ENCODE assay signal across 8 cellular contexts in genomic region chr1:1307261-1307907, GRCh38. TPM values are rescaled to one million over a fixed set of nuclear protein-coding genes. Genes with fewer than 3 reads are reported as not detected.
A peak's percentile ranks its signal among the peaks of the same experiment; 100 is the strongest.
DNase-seq lines count a peak whose midpoint lies in the region; ATAC-seq and TF ChIP-seq lines count a peak whose summit lies in the region.

No MANE protein-coding gene starts in this region.

- no peak for DNase-seq in CD4-positive, alpha-beta T cell
- peak; percentile 60 for DNase-seq in MG63
- peak; percentile 31 for DNase-seq in dermis blood vessel endothelial cell
- peak in 2 of 3 donors; percentile 61 to 75 for DNase-seq in mucosa of descending colon
- no peak for DNase-seq in midbrain (lab: John Stamatoyannopoulos, UW)
- no peak for DNase-seq in GM13977 (ENCODE audit: low spot score)

- H3K27me3 Mint-ChIP-seq in CD4-positive, alpha-beta T cell: no peaks in the 10 kb centered on the region

- no peaks in the 10 kb centered on the region for H3K27me3 ChIP-seq in CD4-positive, alpha-beta T cell (ENCODE audit: control insufficient read depth, insufficient read depth, low read length)
- no peaks in the 10 kb centered on the region for H3K27me3 ChIP-seq in MG63

- H3K9me3 Mint-ChIP-seq in CD4-positive, alpha-beta T cell: no peaks in the 10 kb centered on the region

- no peak for TF ChIP-seq CTCF in CD4-positive, alpha-beta T cell (IDR thresholded peaks at IDR 0.05)
- TF ChIP-seq CTCF in mucosa of descending colon (IDR thresholded peaks at IDR 0.05) (no peak), GM13977 (IDR thresholded peaks at IDR 0.05; ENCODE audit: extremely low read depth, insufficient read depth, missing control alignments) (no peak)

- H3K36me3 ChIP-seq in MG63 (peaks cover 27% of the 10 kb centered on the region), mucosa of descending colon (ENCODE audit: low read depth) (no peaks in the 10 kb centered on the region)

- in situ Hi-C loops in GM13977 (cut with MboI; ENCODE audit: low pct_unique_long_range_greater_than_20kb, low sequenced_read_pairs, unreplicated experiment): no loop called here

- CTCF ChIA-PET in CD4-positive, alpha-beta T cell (lab: Charles Lee): interaction anchor here (1.4 kb wide), 1 partner anchor 185 kb away, joined by 4 read pairs; no protein-coding TSS in a partner anchor

- peak overlapping the region; percentile 87 for H3K27ac Mint-ChIP-seq in CD4-positive, alpha-beta T cell

- H3K9me3 ChIP-seq in CD4-positive, alpha-beta T cell (ENCODE audit: control insufficient read depth, low read length): no peaks in the 10 kb centered on the region
- H3K9me3 ChIP-seq in MG63: no peaks in the 10 kb centered on the region
- no peaks in the 10 kb centered on the region for H3K9me3 ChIP-seq in mucosa of descending colon

- ATAC-seq in CD4-positive, alpha-beta T cell (ENCODE audit: poor library complexity): no peak
- peak; percentile 2 for ATAC-seq in GM21447 (IDR thresholded peaks at IDR 0.05; ENCODE audit: unreplicated experiment)
- no peak for ATAC-seq in mucosa of descending colon
- ATAC-seq in HG03097 (IDR thresholded peaks at IDR 0.05; ENCODE audit: low FRiP score, unreplicated experiment): no peak

- peak overlapping the region; percentile 65 for H3K4me3 ChIP-seq in MG63
- H3K4me3 ChIP-seq in mucosa of descending colon: peak overlapping the region; percentile 45

- POLR2A ChIA-PET in CD4-positive, alpha-beta T cell (lab: Charles Lee): interaction anchor here (1.8 kb wide), 1 partner anchor 68 kb away, joined by 5 read pairs; the partner anchor contains the start of gene AURKAIP1

- peaks cover 39% of the 10 kb centered on the region for H3K4me1 ChIP-seq in mucosa of descending colon (ENCODE audit: low read depth)

- H3K4me3 Mint-ChIP-seq in CD4-positive, alpha-beta T cell: peak overlapping the region; percentile 92

- H3K36me3 Mint-ChIP-seq in CD4-positive, alpha-beta T cell (ENCODE audit: low read depth): peaks cover 18% of the 10 kb centered on the region

- no peak overlapping the region for H3K27ac ChIP-seq in CD4-positive, alpha-beta T cell (ENCODE audit: low read depth, low read length)

- intact Hi-C loops in CD4-positive, alpha-beta T cell (cut with DNase I, micrococcal nuclease): loop anchor here (5.0 to 10.0 kb wide), 4 partner anchors 67 to 273 kb away; partner anchors contain the start of genes AURKAIP1 (in 1 of the 2) and C1orf159 (in 1 of the 2)
- intact Hi-C loops in mucosa of descending colon (cut with DNase I, micrococcal nuclease): no loop called here

- H3K4me1 Mint-ChIP-seq in CD4-positive, alpha-beta T cell (ENCODE audit: low read depth): peaks cover 25% of the 10 kb centered on the region

RNA-seq across cellular contexts. Expression of gene ACAP3, which starts 0.3 kb away (rescaled TPM):
- total RNA-seq in CD4-positive, alpha-beta T cell: 10 to 100 TPM; 45.3 to 46.4 TPM
- 20.0 and 24.2 TPM in 2 replicates for total RNA-seq in MG63 (2014; rRNA removed; shearing (Covaris generic); ENCODE audit: low replicate concordance)
- total RNA-seq in dermis blood vessel endothelial cell (16.8 and 30.6 TPM in 2 replicates), mucosa of descending colon (10 to 100 TPM; 42.1 to 76.9 (median 44.8) TPM)

RNA-seq across cellular contexts. Expression of gene PUSL1, which starts 1.0 kb away (rescaled TPM):
- 10 to 100 TPM; 18.1 to 19.2 TPM for total RNA-seq in CD4-positive, alpha-beta T cell
- 46.7 and 53.3 TPM in 2 replicates for total RNA-seq in MG63 (2014; rRNA removed; shearing (Covaris generic); ENCODE audit: low replicate concordance)
- total RNA-seq in dermis blood vessel endothelial cell: 11.1 and 13.7 TPM in 2 replicates
- total RNA-seq in mucosa of descending colon: 10 to 100 TPM; 12.4 to 15.9 (median 15.4) TPM

RNA-seq across cellular contexts. Expression of gene INTS11, which starts 17.1 kb away (rescaled TPM):
- total RNA-seq in CD4-positive, alpha-beta T cell: 100 to 1,000 TPM; 130 to 137 TPM
- 55.9 and 70.5 TPM in 2 replicates for total RNA-seq in MG63 (2014; rRNA removed; shearing (Covaris generic); ENCODE audit: low replicate concordance)
- total RNA-seq in dermis blood vessel endothelial cell (52.8 and 77.5 TPM in 2 replicates), mucosa of descending colon (100 to 1,000 TPM in 1 of 3 donors, 10 to 100 TPM in 2; 89.9 to 127 (median 95.5) TPM)

RNA-seq across cellular contexts. Expression of gene CPTP, which starts 17.2 kb away (rescaled TPM):
- 10 to 100 TPM; 11.6 to 12.9 TPM for total RNA-seq in CD4-positive, alpha-beta T cell
- total RNA-seq in MG63 (2014; rRNA removed; shearing (Covaris generic); ENCODE audit: low replicate concordance): 18.1 and 31.1 TPM in 2 replicates
- total RNA-seq in dermis blood vessel endothelial cell: 21.6 and 33.3 TPM in 2 replicates
- total RNA-seq in mucosa of descending colon: 10 to 100 TPM; 41.2 to 77.9 (median 55.5) TPM

RNA-seq across cellular contexts. Expression of gene TAS1R3, which starts 23.7 kb away (rescaled TPM):
- 1 to 10 TPM; 3.3 to 3.4 TPM for total RNA-seq in CD4-positive, alpha-beta T cell
- total RNA-seq in MG63 (2014; rRNA removed; shearing (Covaris generic); ENCODE audit: low replicate concordance): not detected in 2 replicates
- total RNA-seq in dermis blood vessel endothelial cell (0.28 and 0.85 TPM in 2 replicates), mucosa of descending colon (1 to 10 TPM in 1 of 3 donors, under 1 TPM in 2; 0.57 to 1.1 (median 0.96) TPM)

Comparison
In these comparisons a context has a peak if more than half of its experiments do, and no peak if none do; other contexts are left out.
1. DNase-seq: peak in MG63 (single experiment), dermis blood vessel endothelial cell (single experiment) and mucosa of descending colon (2 of 3); none in CD4-positive, alpha-beta T cell (0 of 10), midbrain (single experiment) and GM13977 (single experiment).
2. intact Hi-C loops: an anchor here in CD4-positive, alpha-beta T cell (5.0 to 10.0 kb wide); none called in mucosa of descending colon.